In genomic region chr10:6917125-6917524, GRCh38 we compare ENCODE assay signal across 1 cellular context.
A peak's percentile ranks its signal among the peaks of the same experiment; 100 is the strongest.
TF ChIP-seq lines count a peak whose summit lies in the region.

No MANE protein-coding gene starts in this region.

TF ChIP-seq in K562, 482 proteins besides CTCF, POLR2A, EP300 and RAD21:
- TF ChIP-seq ATF1 (CRISPR knock-in tag; IDR thresholded peaks at IDR 0.05): no peak
- TF ChIP-seq ATF1 (tag; IDR thresholded peaks at IDR 0.05): peak; percentile 42; the same call in 1 of the 2 replicates
- peak; percentile 35; the same call in 1 of the 2 replicates for TF ChIP-seq CREM (IDR thresholded peaks at IDR 0.05; ENCODE audit: low read depth)
- no peak for TF ChIP-seq CCNT2 (IDR thresholded peaks at IDR 0.05; ENCODE audit: borderline replicate concordance, extremely low read depth, insufficient read length, low read depth, low read length)
- TF ChIP-seq TSHZ1 (CRISPR knock-in tag; IDR thresholded peaks at IDR 0.05): no peak
- peak; percentile 83 for TF ChIP-seq ATF7 (IDR thresholded peaks at IDR 0.05)
- TF ChIP-seq ATF3 (IDR thresholded peaks at IDR 0.05): peak; percentile 42
- no peak for TF ChIP-seq ATF3 (CRISPR knock-in tag; conservative IDR thresholded peaks at IDR 0.05)
